ENCODE assay signal across 1 cellular context in the genomic region with DNA sequence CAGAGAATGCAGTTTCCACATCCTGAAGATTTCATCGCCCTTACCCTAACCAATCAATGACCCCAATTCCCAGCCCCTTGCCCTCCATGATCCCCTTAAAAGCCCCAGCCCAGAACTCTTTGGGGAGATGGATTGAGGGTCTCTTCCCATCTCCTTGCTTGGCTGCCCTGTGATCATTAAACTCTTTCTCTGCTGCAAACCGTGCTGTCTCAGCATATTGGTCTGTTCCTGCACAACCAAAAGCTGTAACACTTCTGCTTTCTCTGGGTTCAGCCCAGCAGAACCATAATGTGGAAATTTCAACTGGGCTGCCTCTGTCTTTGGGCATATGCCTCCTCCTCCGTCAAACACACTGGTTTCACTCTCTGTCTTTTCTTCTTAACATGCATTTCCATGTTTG.
TF ChIP-seq lines count a peak whose summit lies in the region.

No MANE protein-coding gene starts in this region.

TF ChIP-seq in K562, 482 proteins besides CTCF, POLR2A, EP300 and RAD21 (continued from another document):
- TF ChIP-seq, protein P1, sequence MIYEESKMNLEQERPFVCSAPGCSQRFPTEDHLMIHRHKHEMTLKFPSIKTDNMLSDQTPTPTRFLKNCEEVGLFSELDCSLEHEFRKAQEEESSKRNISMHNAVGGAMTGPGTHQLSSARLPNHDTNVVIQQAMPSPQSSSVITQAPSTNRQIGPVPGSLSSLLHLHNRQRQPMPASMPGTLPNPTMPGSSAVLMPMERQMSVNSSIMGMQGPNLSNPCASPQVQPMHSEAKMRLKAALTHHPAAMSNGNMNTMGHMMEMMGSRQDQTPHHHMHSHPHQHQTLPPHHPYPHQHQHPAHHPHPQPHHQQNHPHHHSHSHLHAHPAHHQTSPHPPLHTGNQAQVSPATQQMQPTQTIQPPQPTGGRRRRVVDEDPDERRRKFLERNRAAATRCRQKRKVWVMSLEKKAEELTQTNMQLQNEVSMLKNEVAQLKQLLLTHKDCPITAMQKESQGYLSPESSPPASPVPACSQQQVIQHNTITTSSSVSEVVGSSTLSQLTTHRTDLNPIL (CRISPR knock-in tag; IDR thresholded peaks at IDR 0.05): no peak
- no peak for TF ChIP-seq ZNF551 (CRISPR knock-in tag; IDR thresholded peaks at IDR 0.05)
- no peak for TF ChIP-seq SREBF2 (CRISPR knock-in tag; IDR thresholded peaks at IDR 0.05)
- no peak for TF ChIP-seq LARP7 (IDR thresholded peaks at IDR 0.05)
- 0 out of 3 replicates have a peak, but pooled peaks of 1 of the 2 experiments have one; percentile 35 for TF ChIP-seq CBX3 (IDR thresholded peaks at IDR 0.05; ENCODE audit: borderline replicate concordance in 1 of 2, low read length in 2 of 2)
- no peak for TF ChIP-seq NR1H2 (CRISPR knock-in tag; IDR thresholded peaks at IDR 0.05)
- no peak for TF ChIP-seq ZNF318 (IDR thresholded peaks at IDR 0.05; ENCODE audit: borderline replicate concordance in 1 of 2, low read depth in 1 of 2)
